7 cellular contexts compared by ENCODE assay signal in the genomic region with DNA sequence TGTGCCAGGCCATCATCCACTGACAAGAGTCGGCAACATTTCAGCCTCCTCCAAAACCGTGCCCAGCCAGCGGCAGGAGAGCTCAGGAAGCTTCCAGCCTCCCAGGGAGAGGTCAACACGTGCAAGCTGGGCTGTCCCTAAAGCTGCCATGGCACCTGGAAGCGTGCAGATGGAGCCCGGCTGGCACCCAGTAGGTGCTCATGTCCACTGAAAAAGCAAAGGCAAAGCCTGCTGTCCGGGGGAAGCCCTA. TPM values are rescaled to one million over a fixed set of nuclear protein-coding genes. Genes with fewer than 3 reads are reported as not detected.
A peak's percentile ranks its signal among the peaks of the same experiment; 100 is the strongest.
DNase-seq lines count a peak whose midpoint lies in the region; ATAC-seq and TF ChIP-seq lines count a peak whose summit lies in the region.

No MANE protein-coding gene starts in this region.

- H3K27ac ChIP-seq in HEK293 (ENCODE audit: extremely low read depth, low read depth, low read length), result peak overlapping the region; percentile 83; the same call in 1 of the 2 replicates

- CTCF ChIA-PET in HEK293 (lab: Yijun Ruan, JAX), result interaction anchor here (0.9 to 4.5 kb wide), 2 partner anchors 26 to 88 kb away, joined by 5 to 18 read pairs; a partner anchor contains a TSS

- H3K27me3 Mint-ChIP-seq in activated T-helper 1 cell treated with anti-CD3 and anti-CD28 coated beads, Interleukin-12 subunit alpha, Interleukin-12 subunit beta, Interleukin-2, Interleukin-4 antibody, amounts not matched to agents 30 ng/mL and 10 ng/mL and 1 ng/mL, durations not matched to agents 14 hours and 24 hours and 36 hours (ENCODE audit: insufficient read depth), result peaks cover 50% of the 10 kb centered on the region
- no peaks in the 10 kb centered on the region for H3K27me3 Mint-ChIP-seq in stimulated activated naive B cell treated with anti-CD40 and anti-IgM and Interleukin-4, amounts not matched to agents 10 μg/mL and 1 μg/mL and 100 μg/mL, for 72 hours

- H3K9me3 Mint-ChIP-seq in activated T-helper 1 cell treated with anti-CD3 and anti-CD28 coated beads, Interleukin-12 subunit alpha, Interleukin-12 subunit beta, Interleukin-2, Interleukin-4 antibody, amounts not matched to agents 30 ng/mL and 10 ng/mL and 1 ng/mL, durations not matched to agents 14 hours and 24 hours and 36 hours, result no peaks in the 10 kb centered on the region
- H3K9me3 Mint-ChIP-seq in stimulated activated naive B cell treated with anti-CD40 and anti-IgM and Interleukin-4, amounts not matched to agents 10 μg/mL and 1 μg/mL and 100 μg/mL, for 72 hours, result no peaks in the 10 kb centered on the region

- ATAC-seq in stimulated activated naive B cell treated with anti-CD40 and anti-IgM and Interleukin-4, amounts not matched to agents 10 μg/mL and 1 μg/mL and 100 μg/mL, for 72 hours (replicated peaks), result no peak
- ATAC-seq in HG03439 (IDR thresholded peaks at IDR 0.05; ENCODE audit: unreplicated experiment), result no peak

- H3K4me1 Mint-ChIP-seq in activated T-helper 1 cell treated with anti-CD3 and anti-CD28 coated beads, Interleukin-12 subunit alpha, Interleukin-12 subunit beta, Interleukin-2, Interleukin-4 antibody, amounts not matched to agents 30 ng/mL and 10 ng/mL and 1 ng/mL, durations not matched to agents 14 hours and 24 hours and 36 hours (ENCODE audit: low read depth), result peaks cover 18% of the 10 kb centered on the region
- H3K4me1 Mint-ChIP-seq in stimulated activated naive B cell treated with anti-CD40 and anti-IgM and Interleukin-4, amounts not matched to agents 10 μg/mL and 1 μg/mL and 100 μg/mL, for 72 hours, result peaks cover 70 to 78% of the 10 kb centered on the region in 2 donors

- no peak for TF ChIP-seq CTCF in HEK293 (tag by site-specific recombination; IDR thresholded peaks at IDR 0.05)

- POLR2A ChIA-PET in HEK293 (lab: Yijun Ruan, JAX), result interaction anchor here (0.6 to 1.3 kb wide), 2 partner anchors 16 to 1119 kb away, joined by 3 to 4 read pairs; no protein-coding TSS in a partner anchor

- H3K4me3 ChIP-seq in HEK293 (ENCODE audit: low read depth, low read length) (peak overlapping the region; percentile 49), iPS-11a (ENCODE audit: low read depth, low read length) (peak overlapping the region; percentile 53)

- no peak overlapping the region for H3K27ac Mint-ChIP-seq in activated T-helper 1 cell treated with anti-CD3 and anti-CD28 coated beads, Interleukin-12 subunit alpha, Interleukin-12 subunit beta, Interleukin-2, Interleukin-4 antibody, amounts not matched to agents 30 ng/mL and 10 ng/mL and 1 ng/mL, durations not matched to agents 14 hours and 24 hours and 36 hours
- H3K27ac Mint-ChIP-seq in stimulated activated naive B cell treated with anti-CD40 and anti-IgM and Interleukin-4, amounts not matched to agents 10 μg/mL and 1 μg/mL and 100 μg/mL, for 72 hours, result no peak overlapping the region

- no peaks in the 10 kb centered on the region for H3K9me3 ChIP-seq in HEK293 (ENCODE audit: control insufficient read depth, insufficient read depth, low read depth, low read length)

- intact Hi-C loops in activated T-helper 1 cell treated with anti-CD3 and anti-CD28 coated beads, Interleukin-12 subunit alpha, Interleukin-12 subunit beta, Interleukin-2, Interleukin-4 antibody, amounts not matched to agents 30 ng/mL and 10 ng/mL and 1 ng/mL, durations not matched to agents 14 hours and 24 hours and 36 hours (cut with micrococcal nuclease), result loop anchor here (10.0 kb wide), 1 partner anchor 257 kb away; a partner anchor contains a TSS

- peaks cover 9% of the 10 kb centered on the region; the same call in 1 of the 2 replicates for H3K4me1 ChIP-seq in HEK293 (ENCODE audit: control insufficient read depth, insufficient read depth, low read length)

- peaks cover 0 to 20% of the 10 kb centered on the region in 2 experiments; a peak in 1 of 3 replicates for H3K36me3 ChIP-seq in HEK293 (ENCODE audit: control insufficient read depth in 2 of 2, insufficient read depth in 1 of 2, low read length in 2 of 2)

- H3K4me3 Mint-ChIP-seq in activated T-helper 1 cell treated with anti-CD3 and anti-CD28 coated beads, Interleukin-12 subunit alpha, Interleukin-12 subunit beta, Interleukin-2, Interleukin-4 antibody, amounts not matched to agents 30 ng/mL and 10 ng/mL and 1 ng/mL, durations not matched to agents 14 hours and 24 hours and 36 hours, result peak overlapping the region; percentile 63
- peak overlapping the region; percentile 75 to 77 for H3K4me3 Mint-ChIP-seq in stimulated activated naive B cell treated with anti-CD40 and anti-IgM and Interleukin-4, amounts not matched to agents 10 μg/mL and 1 μg/mL and 100 μg/mL, for 72 hours

- no peaks in the 10 kb centered on the region for H3K36me3 Mint-ChIP-seq in activated T-helper 1 cell treated with anti-CD3 and anti-CD28 coated beads, Interleukin-12 subunit alpha, Interleukin-12 subunit beta, Interleukin-2, Interleukin-4 antibody, amounts not matched to agents 30 ng/mL and 10 ng/mL and 1 ng/mL, durations not matched to agents 14 hours and 24 hours and 36 hours (ENCODE audit: low read depth)
- peaks cover 3 to 8% of the 10 kb centered on the region in 2 donors for H3K36me3 Mint-ChIP-seq in stimulated activated naive B cell treated with anti-CD40 and anti-IgM and Interleukin-4, amounts not matched to agents 10 μg/mL and 1 μg/mL and 100 μg/mL, for 72 hours

- DNase-seq in activated T-helper 1 cell treated with anti-CD3 and anti-CD28 coated beads, Interleukin-12 subunit alpha, Interleukin-12 subunit beta, Interleukin-2, Interleukin-4 antibody, amounts not matched to agents 30 ng/mL and 10 ng/mL and 1 ng/mL, durations not matched to agents 14 hours and 24 hours and 36 hours (ENCODE audit: low spot score), result no peak
- no peak for DNase-seq in stimulated activated naive B cell treated with anti-CD40 and anti-IgM and Interleukin-4, amounts not matched to agents 10 μg/mL and 1 μg/mL and 100 μg/mL, for 72 hours
- DNase-seq in dedifferentiated amniotic fluid mesenchymal stem cell (ENCODE audit: extremely low spot score), result no peak
- DNase-seq in epidermal melanocyte (ENCODE audit: insufficient read length, low spot score), result no peak

TF ChIP-seq in HEK293, 187 proteins besides CTCF, POLR2A, EP300 and RAD21:
- TF ChIP-seq ZIC2 (tag by site-specific recombination; IDR thresholded peaks at IDR 0.05), result peak; percentile 48
- no peak for TF ChIP-seq SCRT2 (tag by site-specific recombination; IDR thresholded peaks at IDR 0.05)
TF ChIP-seq in HEK293: peak in this region for 1.

RNA-seq across cellular contexts. Expression of a gene that starts 14.4 kb away (rescaled TPM):
- not detected in 2 replicates for total RNA-seq in activated T-helper 1 cell treated with anti-CD3 and anti-CD28 coated beads, Interleukin-12 subunit alpha, Interleukin-12 subunit beta, Interleukin-2, Interleukin-4 antibody, amounts not matched to agents 30 ng/mL and 10 ng/mL and 1 ng/mL, durations not matched to agents 14 hours and 24 hours and 36 hours
